Comparison of ENCODE assay signal across 9 cellular contexts in the genomic region with DNA sequence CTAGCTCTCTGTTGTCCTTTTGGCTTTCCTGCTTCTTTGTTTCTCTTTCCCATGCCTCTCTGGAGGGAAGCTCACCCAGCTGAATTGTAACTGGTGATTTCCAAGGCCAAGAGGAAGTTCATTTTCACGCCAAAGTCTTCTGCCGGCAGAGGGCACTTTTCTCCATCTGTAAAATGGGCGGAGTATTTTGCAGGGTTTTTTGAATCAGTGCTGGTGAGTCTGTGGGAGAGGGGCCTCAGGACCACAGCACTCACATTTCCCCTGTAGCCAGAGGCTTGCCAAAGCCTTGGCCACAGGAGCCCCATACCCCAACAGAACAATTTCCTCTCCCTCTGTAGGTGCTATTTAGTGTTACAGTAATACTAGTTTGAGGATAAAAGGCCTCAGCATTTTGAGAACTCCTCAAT. TPM values are rescaled to one million over a fixed set of nuclear protein-coding genes. Genes with fewer than 3 reads are reported as not detected.
A peak's percentile ranks its signal among the peaks of the same experiment; 100 is the strongest.
DNase-seq lines count a peak whose midpoint lies in the region; TF ChIP-seq lines count a peak whose summit lies in the region.
"Had no signal": no experiment of that assay in that cellular context is flagged by ENCODE, and none has a peak within 500 bp of the region (broad histone marks: within the 10 kb centered on the region; RNA-seq: fewer than 3 reads in every experiment).

No MANE protein-coding gene starts in this region.

- DNase-seq in SIG-M5 treated with dmso at 0.1 percent for 504 hours (lab: John Stamatoyannopoulos, UW; ENCODE audit: unreplicated experiment): peak; percentile 29
- DNase-seq in SIG-M5 (lab: John Stamatoyannopoulos, UW): no peak
- peak; percentile 64 for DNase-seq in SK-MEL-5 (ENCODE audit: low read depth, low spot score)
- DNase-seq in choroid plexus epithelial cell (ENCODE audit: low read depth): no peak
- peak; percentile 44 for DNase-seq in stimulated activated CD4-positive, alpha-beta T cell treated with anti-CD3 and anti-CD28 coated beads, Interleukin-4, amount 100 ng/mL, for 24 hours
- DNase-seq in NCI-H1930 (lab: John Stamatoyannopoulos, UW): no peak
- DNase-seq in head of caudate nucleus: no peak
- no peak for DNase-seq in dedifferentiated amniotic fluid mesenchymal stem cell (ENCODE audit: extremely low spot score)
- DNase-seq: NCI-H446 had no signal

- intact Hi-C loops in head of caudate nucleus (cut with DNase I): no loop called here

- in situ Hi-C loops in SK-MEL-5 (cut with HindIII; ENCODE audit: low pct_unique_long_range_greater_than_20kb, low sequenced_read_pairs): no loop called here

- peak; percentile 53 for TF ChIP-seq CTCF in choroid plexus epithelial cell (conservative IDR thresholded peaks at IDR 0.05; ENCODE audit: low read depth, low read length)

- H3K4me3 ChIP-seq in choroid plexus epithelial cell (ENCODE audit: low read depth, low read length): no peak overlapping the region

RNA-seq across cellular contexts. Expression of a gene that starts 42.3 kb away (rescaled TPM):
- 282 and 295 TPM in 2 replicates for total RNA-seq in SK-MEL-5 (2014; rRNA removed; shearing (Covaris generic))
- polyA plus RNA-seq in SK-MEL-5 (2015; cell fraction: cytosol; rRNA removed): 108 and 156 TPM in 2 replicates
- polyA plus RNA-seq in SK-MEL-5 (2015; cell fraction: nucleus; rRNA removed): 305 and 401 TPM in 2 replicates

RNA-seq across cellular contexts. Expression of a gene that starts 53.1 kb away (rescaled TPM):
- 66.1 and 68.2 TPM in 2 replicates for total RNA-seq in SK-MEL-5 (2014; rRNA removed; shearing (Covaris generic))
- polyA plus RNA-seq in SK-MEL-5 (2015; cell fraction: cytosol; rRNA removed): 68.0 and 72.9 TPM in 2 replicates
- polyA plus RNA-seq in SK-MEL-5 (2015; cell fraction: nucleus; rRNA removed): 11.9 and 14.4 TPM in 2 replicates

Comparison
In these comparisons a context has a peak if more than half of its experiments do, and no peak if none do; other contexts are left out.
1. DNase-seq: peak in SIG-M5 treated with dmso at 0.1 percent for 504 hours (single experiment), SK-MEL-5 (single experiment) and stimulated activated CD4-positive, alpha-beta T cell treated with anti-CD3 and anti-CD28 coated beads, Interleukin-4, amount 100 ng/mL, for 24 hours (single experiment); none in SIG-M5 (single experiment), choroid plexus epithelial cell (single experiment), NCI-H1930 (0 of 2), head of caudate nucleus (0 of 42) and dedifferentiated amniotic fluid mesenchymal stem cell (single experiment).